Comparison of ENCODE assay signal across 8 cellular contexts in the genomic region with DNA sequence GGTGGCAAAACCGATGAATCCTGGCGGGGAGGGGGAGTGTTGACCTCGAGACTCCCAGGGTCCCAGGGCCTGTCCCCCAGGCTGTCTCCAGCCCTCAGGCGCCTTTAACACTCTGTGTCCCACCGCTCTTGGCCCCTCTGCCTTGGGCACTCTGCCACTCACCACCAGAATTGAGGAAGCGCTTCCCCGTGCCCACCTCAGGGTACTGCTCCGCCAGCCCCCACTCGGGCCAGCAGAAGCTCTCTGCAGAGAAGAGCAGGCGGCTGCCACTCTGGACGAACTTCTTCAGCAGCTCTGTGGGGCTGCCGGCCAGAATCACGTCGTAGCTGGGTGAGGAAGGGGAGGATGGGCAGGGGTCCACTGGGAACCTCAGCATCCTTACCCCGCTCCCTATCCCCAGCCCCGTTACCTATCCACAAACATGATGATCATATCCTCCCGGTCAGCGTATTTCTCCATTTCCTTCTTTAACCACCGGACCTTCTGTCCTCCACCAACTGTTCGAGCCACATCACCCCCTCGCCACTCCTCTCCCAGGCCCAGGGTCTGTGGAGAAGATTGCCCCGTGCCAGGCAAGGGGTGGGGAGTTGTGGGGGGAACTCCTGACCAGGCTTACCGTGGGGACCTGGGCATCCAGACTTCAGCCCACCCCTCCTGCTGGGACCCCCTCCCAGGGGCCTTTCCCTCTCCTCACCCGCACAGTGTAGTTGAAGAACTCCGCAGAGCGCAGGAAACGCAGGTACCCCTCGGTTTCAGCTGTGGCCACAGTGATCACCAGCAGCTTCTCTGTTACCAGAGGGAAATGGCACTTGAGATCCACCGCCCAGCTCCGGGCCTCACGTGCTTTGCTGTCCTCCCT. TPM values are rescaled to one million over a fixed set of nuclear protein-coding genes. Genes with fewer than 3 reads are reported as not detected.
DNase-seq lines count a peak whose midpoint lies in the region; ATAC-seq and TF ChIP-seq lines count a peak whose summit lies in the region.

No MANE protein-coding gene starts in this region.

- peak overlapping the region; percentile 70 for H3K9ac ChIP-seq in SU-DHL-6 (ENCODE audit: low read length)

- H3K9me3 ChIP-seq in SU-DHL-6 (ENCODE audit: insufficient read depth, low read length) (no peaks in the 10 kb centered on the region), gastrocnemius medialis (no peaks in the 10 kb centered on the region)

- H3K36me3 ChIP-seq in SU-DHL-6 (ENCODE audit: low read length): no peaks in the 10 kb centered on the region
- H3K36me3 ChIP-seq in gastrocnemius medialis: peaks cover 0 to 40% of the 10 kb centered on the region in 2 donors

- no peak for TF ChIP-seq CTCF in SU-DHL-6 (IDR thresholded peaks at IDR 0.05; ENCODE audit: insufficient read depth, low read length, poor library complexity, severe bottlenecking)
- no peak for TF ChIP-seq CTCF in fibroblast of villous mesenchyme (IDR thresholded peaks at IDR 0.05; ENCODE audit: insufficient read depth, low read depth, low read length)
- TF ChIP-seq CTCF in gastrocnemius medialis (IDR thresholded peaks at IDR 0.05 in 4 of 5, conservative IDR thresholded peaks at IDR 0.05 in 1 of 5): no peak

- peaks cover 9% of the 10 kb centered on the region for H3K79me2 ChIP-seq in SU-DHL-6 (ENCODE audit: insufficient read depth, low read length)

- no peak for ATAC-seq in gastrocnemius medialis
- no peak for ATAC-seq in HG02798 (IDR thresholded peaks at IDR 0.05; ENCODE audit: poor library complexity, unreplicated experiment)

- peaks cover 23 to 32% of the 10 kb centered on the region in 2 donors for H3K4me1 ChIP-seq in gastrocnemius medialis

- H2AFZ ChIP-seq in SU-DHL-6 (ENCODE audit: low read depth, low read length, severe bottlenecking): peak overlapping the region; percentile 86

- H3F3A ChIP-seq in SU-DHL-6 (ENCODE audit: insufficient read depth): no peaks in the 10 kb centered on the region

- no peaks in the 10 kb centered on the region for H3K9me2 ChIP-seq in SU-DHL-6 (replicated peaks; ENCODE audit: insufficient read depth, low read length)

- H3K4me3 ChIP-seq in SU-DHL-6 (ENCODE audit: insufficient read depth, low read length, poor library complexity, severe bottlenecking) (peak overlapping the region; percentile 72), fibroblast of villous mesenchyme (ENCODE audit: low read depth, low read length) (peak overlapping the region; percentile 99), gastrocnemius medialis (peak overlapping the region; percentile 68 to 91 (median 74))

- no peak for TF ChIP-seq POLR2A in gastrocnemius medialis (IDR thresholded peaks at IDR 0.05)

- no peak overlapping the region for H3K27ac ChIP-seq in SU-DHL-6 (ENCODE audit: low read depth, low read length)
- peak overlapping the region in 1 of 4 donors; percentile 88 for H3K27ac ChIP-seq in gastrocnemius medialis

- intact Hi-C loops in gastrocnemius medialis (cut with DNase I; ENCODE audit: low total_unique reads): loop anchor here (5.0 kb wide), 1 partner anchor 339 kb away; the partner anchor contains the start of gene SRRT

- in situ Hi-C loops in gastrocnemius medialis (cut with MboI; ENCODE audit: low sequenced_read_pairs in 4 of 4): no loop called here

- no peaks in the 10 kb centered on the region for H4K20me1 ChIP-seq in SU-DHL-6 (ENCODE audit: low read depth, low read length)

- DNase-seq in NCI-H2227 (lab: John Stamatoyannopoulos, UW; ENCODE audit: unreplicated experiment): peak; percentile 44
- DNase-seq in NCI-H2227 treated with DMSO at 0.1 percent for 48 hours (lab: John Stamatoyannopoulos, UW): no peak
- DNase-seq in fibroblast of villous mesenchyme (ENCODE audit: low read depth): peak; percentile 34
- DNase-seq in gastrocnemius medialis: no peak
- DNase-seq in NK-92 treated with Interleukin-12 subunit alpha and Interleukin-12 subunit beta, amount 100 ng/mL, for 24 hours (lab: John Stamatoyannopoulos, UW): no peak
- DNase-seq in midbrain (lab: John Stamatoyannopoulos, UW): no peak

- no peaks in the 10 kb centered on the region for H3K27me3 ChIP-seq in SU-DHL-6 (ENCODE audit: low read length)
- H3K27me3 ChIP-seq in gastrocnemius medialis: no peaks in the 10 kb centered on the region

- H3K4me2 ChIP-seq in SU-DHL-6 (ENCODE audit: low read depth, low read length, poor library complexity, severe bottlenecking): peak overlapping the region; percentile 81

RNA-seq across cellular contexts. Expression of gene PLOD3, which starts 1.2 kb away (rescaled TPM):
- total RNA-seq in fibroblast of villous mesenchyme (89.9 and 90.2 TPM in 2 replicates), gastrocnemius medialis (10 to 100 TPM in 3 of 4 donors, 1 to 10 TPM in 1; 8.2 to 24.2 (median 15.5) TPM)

RNA-seq across cellular contexts. Expression of gene ZNHIT1, which starts 1.7 kb away (rescaled TPM):
- total RNA-seq in fibroblast of villous mesenchyme: 75.6 and 92.1 TPM in 2 replicates
- 10 to 100 TPM; 66.7 to 83.9 (median 71.9) TPM for total RNA-seq in gastrocnemius medialis

RNA-seq across cellular contexts. Expression of gene MOGAT3, which starts 15.4 kb away (rescaled TPM):
- total RNA-seq in fibroblast of villous mesenchyme (not detected in 2 replicates), gastrocnemius medialis (not detected)

RNA-seq across cellular contexts. Expression of gene CLDN15, which starts 21.4 kb away (rescaled TPM):
- total RNA-seq in fibroblast of villous mesenchyme (3.2 and 4.7 TPM in 2 replicates), gastrocnemius medialis (1 to 10 TPM in 3 of 4 donors, under 1 TPM in 1; 0.87 to 3.2 (median 1.4) TPM)

RNA-seq across cellular contexts. Expression of gene FIS1, which starts 28.7 kb away (rescaled TPM):
- 123 and 134 TPM in 2 replicates for total RNA-seq in fibroblast of villous mesenchyme
- total RNA-seq in gastrocnemius medialis: 100 to 1,000 TPM; 319 to 467 (median 364) TPM

Comparison
In these comparisons a context has a peak if more than half of its experiments do, and no peak if none do; other contexts are left out.
1. DNase-seq: peak in NCI-H2227 (single experiment) and fibroblast of villous mesenchyme (single experiment); none in NCI-H2227 treated with DMSO at 0.1 percent for 48 hours (single experiment), gastrocnemius medialis (0 of 2), NK-92 treated with Interleukin-12 subunit alpha and Interleukin-12 subunit beta, amount 100 ng/mL, for 24 hours (single experiment) and midbrain (single experiment).
2. Peak in every context shown above with its lines, with median percentiles within 50 percentile points of each other: H3K4me3 ChIP-seq.